ENCODE assay signal across 8 cellular contexts in genomic region chr3:195542261-195542660, GRCh38. TPM values are rescaled to one million over a fixed set of nuclear protein-coding genes. Genes with fewer than 3 reads are reported as not detected.
DNase-seq lines count a peak whose midpoint lies in the region; ATAC-seq and TF ChIP-seq lines count a peak whose summit lies in the region.

No MANE protein-coding gene starts in this region.

- intact Hi-C loops in MCF 10A (cut with micrococcal nuclease) = loop anchor here (10.0 kb wide), 1 partner anchor 113 kb away; no protein-coding TSS in a partner anchor

- no CpG with 5 or more reads among the region's 6 CpGs for WGBS in mesendoderm (ENCODE audit: extremely low coverage, insufficient coverage, low lambda C conversion rate)

- H3K79me1 ChIP-seq in mesendoderm (ENCODE audit: low read length) = peaks cover 8% of the 10 kb centered on the region

- H3K36me3 ChIP-seq in mesendoderm (ENCODE audit: control insufficient read depth, insufficient read depth, low read length) = no peaks in the 10 kb centered on the region

- H3K56ac ChIP-seq in mesendoderm (ENCODE audit: low read length) = peak overlapping the region; percentile 17

- H3K27me3 Mint-ChIP-seq in MCF 10A (ENCODE audit: insufficient read depth, unreplicated experiment) = no peaks in the 10 kb centered on the region

- H3K27ac ChIP-seq in mesendoderm (ENCODE audit: low read depth, low read length) = no peak overlapping the region

- no peak overlapping the region for H3K23ac ChIP-seq in mesendoderm (ENCODE audit: low read length)

- POLR2A ChIA-PET in MCF 10A (lab: Yijun Ruan, JAX) = interaction anchor here (0.7 to 3.2 kb wide), 23 partner anchors 9 to 870 kb away, joined by 3 to 37 read pairs (median 5); partner anchors contain the start of genes ACAP2, LSG1 and XXYLT1

- H3K4me3 ChIP-seq in mesendoderm (ENCODE audit: low read length) = peak overlapping the region; percentile 77

- no peak overlapping the region for H2AK5ac ChIP-seq in mesendoderm (ENCODE audit: low read length)

- peak overlapping the region; percentile 76 for H3K4me3 Mint-ChIP-seq in MCF 10A (ENCODE audit: unreplicated experiment)

- no peak for TF ChIP-seq CTCF in MCF 10A (IDR thresholded peaks at IDR 0.05; ENCODE audit: unreplicated experiment)

- H3K36me3 Mint-ChIP-seq in MCF 10A (ENCODE audit: insufficient read depth, unreplicated experiment) = peaks cover 9% of the 10 kb centered on the region

- no peak overlapping the region for H4K5ac ChIP-seq in mesendoderm (ENCODE audit: low read length)

- H3K4ac ChIP-seq in mesendoderm (ENCODE audit: low read depth, low read length) = no peak overlapping the region

- peaks cover 3% of the 10 kb centered on the region for H3K4me1 ChIP-seq in mesendoderm (ENCODE audit: control insufficient read depth, low read depth, low read length)

- H2BK15ac ChIP-seq in mesendoderm (replicated peaks; ENCODE audit: low read depth) = no peak overlapping the region

- H3K4me1 Mint-ChIP-seq in MCF 10A (ENCODE audit: insufficient read depth, unreplicated experiment) = peaks cover 29% of the 10 kb centered on the region

- TSS peak; percentile 59 for BruUV-seq in MCF 10A (replicated peaks; lab: Mats Ljungman, UMichigan)

- peak overlapping the region; percentile 17 for H3K4me2 ChIP-seq in mesendoderm (ENCODE audit: low read length)

- DNase-seq in DMS53 (lab: John Stamatoyannopoulos, UW) (peak; percentile 27), DMS53 treated with DMSO at 0.1 percent for 48 hours (lab: John Stamatoyannopoulos, UW; ENCODE audit: unreplicated experiment) (no peak), MV-4-11 (lab: John Stamatoyannopoulos, UW) (peak; percentile 62), MCF 10A (ENCODE audit: unreplicated experiment) (peak; percentile 15), mesendoderm (no peak)

- peak overlapping the region; percentile 92 for H3K27ac Mint-ChIP-seq in MCF 10A (ENCODE audit: low read depth, unreplicated experiment)

- H3K18ac ChIP-seq in mesendoderm (ENCODE audit: low read length) = no peak overlapping the region

- no peak overlapping the region for H4K8ac ChIP-seq in mesendoderm (ENCODE audit: low read depth, low read length)

- CTCF ChIA-PET in MCF 10A (lab: Yijun Ruan, JAX) = interaction anchor here (0.6 to 2.4 kb wide), 5 partner anchors 19 to 870 kb away, joined by 3 to 12 read pairs (median 3); partner anchors contain the start of gene XXYLT1

- peak overlapping the region; percentile 86 for H3K9ac ChIP-seq in mesendoderm (ENCODE audit: low read length)

- no peak overlapping the region for H2BK120ac ChIP-seq in mesendoderm (ENCODE audit: low read depth, low read length)

- no peaks in the 10 kb centered on the region for H3K9me3 Mint-ChIP-seq in MCF 10A (ENCODE audit: unreplicated experiment)

- ATAC-seq in GM21825 (IDR thresholded peaks at IDR 0.05; ENCODE audit: unreplicated experiment) (no peak), GM19324 (IDR thresholded peaks at IDR 0.05; ENCODE audit: low FRiP score, unreplicated experiment) (no peak), GM21737 (IDR thresholded peaks at IDR 0.05; ENCODE audit: unreplicated experiment) (no peak)

- H3K27me3 ChIP-seq in mesendoderm (ENCODE audit: insufficient read depth, low read length, poor library complexity) = no peaks in the 10 kb centered on the region

- H2BK5ac ChIP-seq in mesendoderm (ENCODE audit: low read length) = no peak overlapping the region

- peaks cover 16% of the 10 kb centered on the region for H3K79me2 ChIP-seq in mesendoderm (ENCODE audit: control insufficient read depth, insufficient read depth, low read length)

RNA-seq across cellular contexts. Expression of gene PPP1R2, which starts 0.9 kb away (rescaled TPM):
- total RNA-seq in MCF 10A (2022) = 53.0 and 68.6 TPM in 2 replicates
- polyA plus RNA-seq in mesendoderm (2013, experiment 1 of 2) = 20.5 TPM
- polyA plus RNA-seq in mesendoderm (2013, experiment 2 of 2) = 20.5 TPM

RNA-seq across cellular contexts. Expression of gene APOD, which starts 41.5 kb away (rescaled TPM):
- 0.83 and 1.9 TPM in 2 replicates for total RNA-seq in MCF 10A (2022)
- polyA plus RNA-seq in mesendoderm (2013, experiment 1 of 2) = 0.07 TPM
- 0.04 TPM for polyA plus RNA-seq in mesendoderm (2013, experiment 2 of 2)

Comparison
In these comparisons a context has a peak if more than half of its experiments do, and no peak if none do; other contexts are left out.
1. DNase-seq: peak in DMS53 (single experiment), MV-4-11 (single experiment) and MCF 10A (single experiment); none in DMS53 treated with DMSO at 0.1 percent for 48 hours (single experiment) and mesendoderm (single experiment).